In genomic region chr19:11699931-11700794, GRCh38 we compare ENCODE assay signal across 8 cellular contexts. TPM values are rescaled to one million over a fixed set of nuclear protein-coding genes. Genes with fewer than 3 reads are reported as not detected.
A peak's percentile ranks its signal among the peaks of the same experiment; 100 is the strongest.
DNase-seq lines count a peak whose midpoint lies in the region; ATAC-seq and TF ChIP-seq lines count a peak whose summit lies in the region.

No MANE protein-coding gene starts in this region.

- DNase-seq in Ammon's horn (ENCODE audit: low spot score) (peak; percentile 34), GM13977 (ENCODE audit: low spot score) (no peak), OCI-M2 (lab: John Stamatoyannopoulos, UW; ENCODE audit: unreplicated experiment) (peak; percentile 91), dorsolateral prefrontal cortex (no peak), ovary (no peak), omental fat pad (ENCODE audit: low spot score) (no peak), NK-92 (lab: John Stamatoyannopoulos, UW; ENCODE audit: unreplicated experiment) (no peak), GOT3 (lab: John Stamatoyannopoulos, UW) (no peak)

- ATAC-seq in omental fat pad (ENCODE audit: low FRiP score), result no peak

- TF ChIP-seq CTCF in GM13977 (IDR thresholded peaks at IDR 0.05; ENCODE audit: extremely low read depth, insufficient read depth, missing control alignments) (peak; percentile 60), dorsolateral prefrontal cortex (IDR thresholded peaks at IDR 0.05 in 54 of 56, conservative IDR thresholded peaks at IDR 0.05 in 2 of 56; ENCODE audit: low read depth in 1 of 56, partially characterized antibody in 56 of 56) (peak; percentile 45 to 75 (median 64)), ovary (IDR thresholded peaks at IDR 0.05) (peak in 2 of 3 donors; percentile 22 to 42), omental fat pad (IDR thresholded peaks at IDR 0.05) (peak in 1 of 3 donors; percentile 13)

- in situ Hi-C loops in GM13977 (cut with MboI; ENCODE audit: low pct_unique_long_range_greater_than_20kb, low sequenced_read_pairs, unreplicated experiment), result no loop called here

- intact Hi-C loops in dorsolateral prefrontal cortex (cut with DNase I) (no loop called here), ovary (cut with DNase I) (no loop called here)

- TF ChIP-seq EP300 in ovary (IDR thresholded peaks at IDR 0.05), result no peak

- 65 to 67% (median 66%) methylated on average over 6 of the region's 6 CpGs for WGBS in ovary, 3 donors

- H3K36me3 ChIP-seq in ovary, result no peaks in the 10 kb centered on the region

- no peaks in the 10 kb centered on the region for H3K4me1 ChIP-seq in ovary (ENCODE audit: insufficient read depth)

- no peaks in the 10 kb centered on the region for H3K27me3 ChIP-seq in dorsolateral prefrontal cortex
- H3K27me3 ChIP-seq in ovary, result no peaks in the 10 kb centered on the region

- no peaks in the 10 kb centered on the region for H3K9me3 ChIP-seq in ovary

- H3K27ac ChIP-seq in dorsolateral prefrontal cortex (no peak overlapping the region), ovary (no peak overlapping the region)

- H3K4me3 ChIP-seq in dorsolateral prefrontal cortex, result no peak overlapping the region
- no peak overlapping the region for H3K4me3 ChIP-seq in ovary

- TF ChIP-seq POLR2A in ovary (IDR thresholded peaks at IDR 0.05), result no peak

RNA-seq across cellular contexts. Expression of gene ZNF823, which starts 38.6 kb away (rescaled TPM):
- total RNA-seq in dorsolateral prefrontal cortex, result 10 to 100 TPM in 16 of 120 experiments, 1 to 10 TPM in 104; 3.1 to 13.2 (median 7.7) TPM
- 10 to 100 TPM in 1 of 7 donors, 1 to 10 TPM in 6; 4.9 to 12.1 (median 8.6) TPM for total RNA-seq in ovary
- polyA plus RNA-seq in ovary, result 1 to 10 TPM; 3.8 to 5.9 TPM
- 10 to 100 TPM in 1 of 4 donors, 1 to 10 TPM in 3; 3.4 to 14.2 (median 5.4) TPM for total RNA-seq in omental fat pad

Comparison
In these comparisons a context has a peak if more than half of its experiments do, and no peak if none do; other contexts are left out.
1. DNase-seq: peak in Ammon's horn (single experiment) and OCI-M2 (single experiment); none in GM13977 (single experiment), dorsolateral prefrontal cortex (0 of 10), ovary (0 of 5), omental fat pad (single experiment), NK-92 (single experiment) and GOT3 (single experiment).